ENCODE assay signal across 8 cellular contexts in the genomic region with DNA sequence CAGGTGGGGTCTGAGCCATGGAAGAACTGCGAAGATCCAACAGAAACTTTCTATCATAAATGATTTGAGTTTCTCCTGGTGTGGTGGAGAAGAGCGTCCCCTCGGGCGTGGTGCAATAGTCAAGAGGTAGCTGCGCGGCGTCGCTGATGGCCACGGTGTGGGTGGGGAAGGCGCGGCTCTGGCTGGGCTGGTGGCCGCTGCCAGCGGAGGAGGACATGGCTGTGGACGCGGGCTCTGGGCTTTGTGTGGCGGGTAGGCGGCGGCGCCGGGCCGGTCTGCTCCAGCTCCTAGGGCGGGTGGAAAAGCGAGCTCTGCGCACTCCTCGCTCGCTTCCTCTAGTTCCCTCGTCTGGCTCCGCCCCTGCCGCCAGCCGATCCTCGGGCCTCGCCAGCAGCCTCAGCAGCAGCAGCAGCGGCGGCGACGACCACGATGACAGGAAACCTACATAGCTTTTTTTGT. TPM values are rescaled to one million over a fixed set of nuclear protein-coding genes. Genes with fewer than 3 reads are reported as not detected.
DNase-seq lines count a peak whose midpoint lies in the region; ATAC-seq and TF ChIP-seq lines count a peak whose summit lies in the region.

No MANE protein-coding gene starts in this region.

- H3K27ac ChIP-seq in KMS-11 = no peak overlapping the region
- H3K27ac ChIP-seq in substantia nigra (ENCODE audit: low read depth, low read length, poor library complexity, severe bottlenecking) = peak overlapping the region; percentile 83

- in situ Hi-C loops in Caki2 (cut with HindIII; ENCODE audit: low pct_unique_long_range_greater_than_20kb, low sequenced_read_pairs) = no loop called here
- in situ Hi-C loops in SK-MEL-5 (cut with HindIII; ENCODE audit: low pct_unique_long_range_greater_than_20kb, low sequenced_read_pairs) = no loop called here

- H3K4me3 ChIP-seq in KMS-11 (IDR thresholded peaks at IDR 0.05; ENCODE audit: insufficient read depth, low read depth, low read length) = no peak overlapping the region

- peak; percentile 69 for ATAC-seq in GM21423 (IDR thresholded peaks at IDR 0.05; ENCODE audit: unreplicated experiment)

- peak overlapping the region; percentile 97 for H3K4me2 ChIP-seq in KMS-11

- no peaks in the 10 kb centered on the region; the same call in 1 of the 2 replicates for H3K36me3 ChIP-seq in KMS-11 (ENCODE audit: insufficient read depth)

- H3K9me3 Mint-ChIP-seq in activated naive CD4-positive, alpha-beta T cell treated with anti-CD3 and anti-CD28 coated beads, Interleukin-2, amount 10 ng/mL, durations not matched to agents 7 days and 5 days = no peaks in the 10 kb centered on the region

- DNase-seq in Caki2 (ENCODE audit: low read depth) (peak; percentile 57), SK-MEL-5 (ENCODE audit: low read depth, low spot score) (peak; percentile 56), glomerular visceral epithelial cell (ENCODE audit: extremely low spot score) (peak; percentile 74), occipital lobe (lab: John Stamatoyannopoulos, UW) (peak; percentile 81), substantia nigra (lab: John Stamatoyannopoulos, UW) (peak; percentile 36 to 90 (median 76))
- DNase-seq in activated naive CD4-positive, alpha-beta T cell treated with anti-CD3 and anti-CD28 coated beads, Interleukin-2, amount 10 ng/mL, durations not matched to agents 7 days and 5 days = peak; percentile 89

- no peaks in the 10 kb centered on the region for H3K27me3 ChIP-seq in KMS-11 (ENCODE audit: insufficient read depth, low read depth)

- peak overlapping the region; percentile 67 for H3K27ac Mint-ChIP-seq in activated naive CD4-positive, alpha-beta T cell treated with anti-CD3 and anti-CD28 coated beads, Interleukin-2, amount 10 ng/mL, durations not matched to agents 7 days and 5 days

- H3K4me3 Mint-ChIP-seq in activated naive CD4-positive, alpha-beta T cell treated with anti-CD3 and anti-CD28 coated beads, Interleukin-2, amount 10 ng/mL, durations not matched to agents 7 days and 5 days = peak overlapping the region; percentile 72

- H3K27me3 Mint-ChIP-seq in activated naive CD4-positive, alpha-beta T cell treated with anti-CD3 and anti-CD28 coated beads, Interleukin-2, amount 10 ng/mL, durations not matched to agents 7 days and 5 days = peaks cover 56% of the 10 kb centered on the region

- peak overlapping the region; percentile 19; the same call in 1 of the 2 replicates for H3K9ac ChIP-seq in KMS-11

- H2AFZ ChIP-seq in KMS-11 (ENCODE audit: low read depth) = peak overlapping the region; percentile 42; the same call in 1 of the 2 replicates

- peaks cover 52% of the 10 kb centered on the region for H3K4me1 Mint-ChIP-seq in activated naive CD4-positive, alpha-beta T cell treated with anti-CD3 and anti-CD28 coated beads, Interleukin-2, amount 10 ng/mL, durations not matched to agents 7 days and 5 days

- H4K20me1 ChIP-seq in KMS-11 (ENCODE audit: insufficient read depth) = no peaks in the 10 kb centered on the region

- peaks cover 8% of the 10 kb centered on the region for H3K36me3 Mint-ChIP-seq in activated naive CD4-positive, alpha-beta T cell treated with anti-CD3 and anti-CD28 coated beads, Interleukin-2, amount 10 ng/mL, durations not matched to agents 7 days and 5 days

- peaks cover 44% of the 10 kb centered on the region; the same call in 1 of the 2 replicates for H3K79me2 ChIP-seq in KMS-11 (ENCODE audit: insufficient read depth, low read depth)

- CTCF ChIA-PET in activated naive CD4-positive, alpha-beta T cell treated with anti-CD3 and anti-CD28 coated beads, Interleukin-2, amount 10 ng/mL, durations not matched to agents 7 days and 5 days (lab: Charles Lee) = interaction anchor here (1.2 to 1.6 kb wide), 3 partner anchors 10 to 26 kb away, joined by 3 to 4 read pairs (median 3); no protein-coding TSS in a partner anchor

- peaks cover 67% of the 10 kb centered on the region for H3K4me1 ChIP-seq in KMS-11 (ENCODE audit: low read depth, poor library complexity, severe bottlenecking)

- TF ChIP-seq CTCF in KMS-11 (conservative IDR thresholded peaks at IDR 0.05; ENCODE audit: low read depth, low read length) = no peak

RNA-seq across cellular contexts. Expression of a gene that starts 5.9 kb away (rescaled TPM):
- 0.29 and 0.41 TPM in 2 replicates for total RNA-seq in Caki2 (2014; rRNA removed; shearing (Covaris generic); ENCODE audit: low replicate concordance)
- 2.1 and 2.2 TPM in 2 replicates for total RNA-seq in SK-MEL-5 (2014; rRNA removed; shearing (Covaris generic))
- 1.5 and 2.4 TPM in 2 replicates for polyA plus RNA-seq in SK-MEL-5 (2015; cell fraction: cytosol; rRNA removed)
- polyA plus RNA-seq in SK-MEL-5 (2015; cell fraction: nucleus; rRNA removed) = 11.9 and 17.9 TPM in 2 replicates
- total RNA-seq in occipital lobe = 5.1 TPM

RNA-seq across cellular contexts. Expression of a gene that starts 32.7 kb away (rescaled TPM):
- total RNA-seq in Caki2 (2014; rRNA removed; shearing (Covaris generic); ENCODE audit: low replicate concordance) = 25.0 and 26.2 TPM in 2 replicates
- 36.2 and 42.0 TPM in 2 replicates for total RNA-seq in SK-MEL-5 (2014; rRNA removed; shearing (Covaris generic))
- 29.1 and 33.0 TPM in 2 replicates for polyA plus RNA-seq in SK-MEL-5 (2015; cell fraction: cytosol; rRNA removed)
- polyA plus RNA-seq in SK-MEL-5 (2015; cell fraction: nucleus; rRNA removed) = 8.8 and 17.1 TPM in 2 replicates
- total RNA-seq in occipital lobe = 54.6 TPM

RNA-seq across cellular contexts. Expression of a gene that starts 32.7 kb away (rescaled TPM):
- total RNA-seq in Caki2 (2014; rRNA removed; shearing (Covaris generic); ENCODE audit: low replicate concordance) = 9.3 and 22.5 TPM in 2 replicates
- total RNA-seq in SK-MEL-5 (2014; rRNA removed; shearing (Covaris generic)) = 11.3 and 12.5 TPM in 2 replicates
- 15.8 and 16.8 TPM in 2 replicates for polyA plus RNA-seq in SK-MEL-5 (2015; cell fraction: cytosol; rRNA removed)
- 14.0 and 18.1 TPM in 2 replicates for polyA plus RNA-seq in SK-MEL-5 (2015; cell fraction: nucleus; rRNA removed)
- total RNA-seq in occipital lobe = 16.2 TPM
